ENCODE assay signal across 27 cellular contexts in genomic region chr17:21502301-21502700, GRCh38.
"Had no signal": no experiment of that assay in that cellular context is flagged by ENCODE, and none has a peak within 500 bp of the region (broad histone marks: within the 10 kb centered on the region; RNA-seq: fewer than 3 reads in every experiment).

No MANE protein-coding gene starts in this region.

- H3K36me3 ChIP-seq: left lung, ovary, right atrium auricular region, stomach, suprapubic skin, thoracic aorta, tibial artery, upper lobe of right lung had no signal

- H3K27me3 ChIP-seq: ovary, right atrium auricular region had no signal

- FAIRE-seq: kidney had no signal

- H3K9me3 Mint-ChIP-seq: memory B cell; naive thymus-derived CD4-positive, alpha-beta T cell; natural killer cell treated with Interleukin-12 subunit alpha and Interleukin-12 subunit beta and Interleukin-15 and Interleukin-18, amount 100 ng/mL, for 72 hours; stimulated activated naive B cell treated with anti-CD40 and anti-IgM and Interleukin-4, amounts not matched to agents 10 μg/mL and 1 μg/mL and 100 μg/mL, for 72 hours had no signal

- DNase-seq: hippocampal formation; kidney; left colon; left lung; midbrain; mucosa of descending colon; naive thymus-derived CD4-positive, alpha-beta T cell; ovary; stimulated activated CD4-positive, alpha-beta T cell treated with anti-CD3 and anti-CD28 coated beads, Interleukin-12 subunit alpha, Interleukin-12 subunit beta, amount 100 ng/mL, for 4 hours; stimulated activated CD4-positive, alpha-beta T cell treated with anti-CD3 and anti-CD28 coated beads, Interleukin-15, amount 100 ng/mL, for 24 hours; stimulated activated CD4-positive, alpha-beta T cell treated with anti-CD3 and anti-CD28 coated beads, Interleukin-2, amount 100 ng/mL, for 24 hours; stimulated activated CD4-positive, alpha-beta T cell treated with anti-CD3 and anti-CD28 coated beads, Interleukin-4, amount 100 ng/mL, for 1 hour; stimulated activated naive B cell treated with anti-CD40 and anti-IgM and Interleukin-4, amounts not matched to agents 10 μg/mL and 1 μg/mL and 100 μg/mL, for 72 hours; stimulated activated naive CD8-positive, alpha-beta T cell treated with anti-CD3 and anti-CD28 coated beads, Interleukin-15, Interleukin-2, amounts not matched to agents 100 U/mL and 50 U/mL, for 24 hours; stomach; tibial artery; trophoblast cell; upper lobe of right lung had no signal

- H3K4me1 ChIP-seq: left lung, right atrium auricular region, stomach, suprapubic skin, tibial artery, upper lobe of right lung had no signal

- H3K4me1 Mint-ChIP-seq: memory B cell; naive thymus-derived CD4-positive, alpha-beta T cell; stimulated activated naive B cell treated with anti-CD40 and anti-IgM and Interleukin-4, amounts not matched to agents 10 μg/mL and 1 μg/mL and 100 μg/mL, for 72 hours had no signal

- H3K9me3 ChIP-seq: left lung, mucosa of descending colon, ovary, right atrium auricular region, stomach, suprapubic skin, thoracic aorta, tibial artery, upper lobe of right lung had no signal

- H3K4me3 Mint-ChIP-seq: memory B cell; naive thymus-derived CD4-positive, alpha-beta T cell; natural killer cell treated with Interleukin-12 subunit alpha and Interleukin-12 subunit beta and Interleukin-15 and Interleukin-18, amount 100 ng/mL, for 72 hours; stimulated activated naive B cell treated with anti-CD40 and anti-IgM and Interleukin-4, amounts not matched to agents 10 μg/mL and 1 μg/mL and 100 μg/mL, for 72 hours had no signal

- ATAC-seq: left colon; left lung; mucosa of descending colon; naive thymus-derived CD4-positive, alpha-beta T cell; natural killer cell treated with Interleukin-12 subunit alpha and Interleukin-12 subunit beta and Interleukin-15 and Interleukin-18, amount 100 ng/mL, for 72 hours; sciatic nerve; stimulated activated naive B cell treated with anti-CD40 and anti-IgM and Interleukin-4, amounts not matched to agents 10 μg/mL and 1 μg/mL and 100 μg/mL, for 72 hours; stimulated activated naive CD8-positive, alpha-beta T cell treated with anti-CD3 and anti-CD28 coated beads, Interleukin-15, Interleukin-2, amounts not matched to agents 100 U/mL and 50 U/mL, for 24 hours; upper lobe of right lung had no signal

- H3K36me3 Mint-ChIP-seq: memory B cell; naive thymus-derived CD4-positive, alpha-beta T cell; natural killer cell treated with Interleukin-12 subunit alpha and Interleukin-12 subunit beta and Interleukin-15 and Interleukin-18, amount 100 ng/mL, for 72 hours; stimulated activated naive B cell treated with anti-CD40 and anti-IgM and Interleukin-4, amounts not matched to agents 10 μg/mL and 1 μg/mL and 100 μg/mL, for 72 hours had no signal

- H3K27ac Mint-ChIP-seq: memory B cell; naive thymus-derived CD4-positive, alpha-beta T cell; natural killer cell treated with Interleukin-12 subunit alpha and Interleukin-12 subunit beta and Interleukin-15 and Interleukin-18, amount 100 ng/mL, for 72 hours; progenitor cell of endocrine pancreas; stimulated activated naive B cell treated with anti-CD40 and anti-IgM and Interleukin-4, amounts not matched to agents 10 μg/mL and 1 μg/mL and 100 μg/mL, for 72 hours had no signal

- H3K27ac ChIP-seq: left lung, ovary, right atrium auricular region, skin epidermis, stomach, suprapubic skin, thoracic aorta, tibial artery, upper lobe of right lung had no signal

- H3K4me3 ChIP-seq: left lung, lung, mucosa of descending colon, ovary, right atrium auricular region, skin epidermis, stomach, suprapubic skin, thoracic aorta, tibial artery, upper lobe of right lung had no signal
